10 cellular contexts compared by ENCODE assay signal in genomic region chr12:110498984-110499706, GRCh38.
A peak's percentile ranks its signal among the peaks of the same experiment; 100 is the strongest.
DNase-seq lines count a peak whose midpoint lies in the region; TF ChIP-seq lines count a peak whose summit lies in the region.
"Had no signal": no experiment of that assay in that cellular context is flagged by ENCODE, and none has a peak within 500 bp of the region (broad histone marks: within the 10 kb centered on the region; RNA-seq: fewer than 3 reads in every experiment).

No MANE protein-coding gene starts in this region.

- peaks cover 4% of the 10 kb centered on the region for H3K9me3 ChIP-seq in WERI-Rb-1 (ENCODE audit: severe bottlenecking)

- no peak for TF ChIP-seq CTCF in WERI-Rb-1 (IDR thresholded peaks at IDR 0.05; ENCODE audit: low read depth, low read length)

- no peak overlapping the region for H3K4me3 ChIP-seq in WERI-Rb-1 (ENCODE audit: low read depth, low read length)

- H3K27ac ChIP-seq in WERI-Rb-1 = peak overlapping the region; percentile 14

- peaks cover 26% of the 10 kb centered on the region for H3K36me3 ChIP-seq in WERI-Rb-1

- DNase-seq in AG08396 (ENCODE audit: low spot score) = peak; percentile 12
- DNase-seq in HS-5 (ENCODE audit: low read depth) = peak; percentile 71
- no peak for DNase-seq in WERI-Rb-1
- peak; percentile 57 for DNase-seq in iris pigment epithelial cell (ENCODE audit: low read depth)
- no peak for DNase-seq in germinal center (ENCODE audit: low spot score)
- no peak for DNase-seq in SHP77 (lab: John Stamatoyannopoulos, UW)
- DNase-seq in OCI-M2 (lab: John Stamatoyannopoulos, UW; ENCODE audit: unreplicated experiment) = no peak
- DNase-seq in COLO668 (lab: John Stamatoyannopoulos, UW; ENCODE audit: unreplicated experiment) = no peak
- DNase-seq: dorsolateral prefrontal cortex, retina had no signal

- no peaks in the 10 kb centered on the region for H3K27me3 ChIP-seq in WERI-Rb-1 (ENCODE audit: insufficient read depth, low read depth, severe bottlenecking)
- H3K27me3 ChIP-seq: dorsolateral prefrontal cortex had no signal

Comparison
In these comparisons a context has a peak if more than half of its experiments do, and no peak if none do; other contexts are left out.
1. DNase-seq: peak in AG08396 (single experiment), HS-5 (single experiment) and iris pigment epithelial cell (single experiment); none in WERI-Rb-1 (single experiment), germinal center (single experiment), SHP77 (0 of 2), OCI-M2 (single experiment) and COLO668 (single experiment).